ENCODE assay signal across 8 cellular contexts in genomic region chr3:128383316-128384235, GRCh38.
DNase-seq lines count a peak whose midpoint lies in the region; ATAC-seq and TF ChIP-seq lines count a peak whose summit lies in the region.

No MANE protein-coding gene starts in this region.

- no peaks in the 10 kb centered on the region for H3K27me3 Mint-ChIP-seq in activated naive CD4-positive, alpha-beta T cell treated with anti-CD3 and anti-CD28 coated beads, Interleukin-2, amount 10 ng/mL, durations not matched to agents 7 days and 5 days

- H3K4me1 Mint-ChIP-seq in activated naive CD4-positive, alpha-beta T cell treated with anti-CD3 and anti-CD28 coated beads, Interleukin-2, amount 10 ng/mL, durations not matched to agents 7 days and 5 days, result no peaks in the 10 kb centered on the region

- CTCF ChIA-PET in activated naive CD4-positive, alpha-beta T cell treated with anti-CD3 and anti-CD28 coated beads, Interleukin-2, amount 10 ng/mL, durations not matched to agents 7 days and 5 days (lab: Charles Lee), result interaction anchor here (1.1 kb wide), 1 partner anchor 157 kb away, joined by 3 read pairs; no protein-coding TSS in a partner anchor

- no peaks in the 10 kb centered on the region for H3K36me3 Mint-ChIP-seq in activated naive CD4-positive, alpha-beta T cell treated with anti-CD3 and anti-CD28 coated beads, Interleukin-2, amount 10 ng/mL, durations not matched to agents 7 days and 5 days

- H3K4me3 Mint-ChIP-seq in activated naive CD4-positive, alpha-beta T cell treated with anti-CD3 and anti-CD28 coated beads, Interleukin-2, amount 10 ng/mL, durations not matched to agents 7 days and 5 days, result no peak overlapping the region

- no peak overlapping the region for H3K27ac Mint-ChIP-seq in activated naive CD4-positive, alpha-beta T cell treated with anti-CD3 and anti-CD28 coated beads, Interleukin-2, amount 10 ng/mL, durations not matched to agents 7 days and 5 days

- H3K9me3 ChIP-seq in RWPE2 (ENCODE audit: severe bottlenecking), result no peaks in the 10 kb centered on the region
- H3K9me3 ChIP-seq in mucosa of descending colon, result no peaks in the 10 kb centered on the region
- no peaks in the 10 kb centered on the region for H3K9me3 ChIP-seq in upper lobe of right lung

- TF ChIP-seq CTCF in RWPE2 (IDR thresholded peaks at IDR 0.05; ENCODE audit: poor library complexity, severe bottlenecking) (no peak), cardiac fibroblast (IDR thresholded peaks at IDR 0.05; ENCODE audit: low read depth, low read length) (no peak), mucosa of descending colon (IDR thresholded peaks at IDR 0.05) (no peak), upper lobe of right lung (IDR thresholded peaks at IDR 0.05) (no peak)

- peak; percentile 26 for DNase-seq in activated naive CD4-positive, alpha-beta T cell treated with Interleukin-2 at 50 U/mL for 16 hours
- no peak for DNase-seq in activated naive CD4-positive, alpha-beta T cell treated with anti-CD3 and anti-CD28 coated beads, Interleukin-2, amount 10 ng/mL, durations not matched to agents 7 days and 5 days
- no peak for DNase-seq in RWPE2 (ENCODE audit: low spot score)
- peak; percentile 60 to 62 for DNase-seq in cardiac fibroblast (ENCODE audit: low read depth in 2 of 2)
- DNase-seq in mucosa of descending colon, result peak; percentile 88 to 93 (median 91)
- DNase-seq in upper lobe of right lung, result peak; percentile 88

- H3K27me3 ChIP-seq in RWPE2 (ENCODE audit: insufficient read depth, poor library complexity, severe bottlenecking) (no peaks in the 10 kb centered on the region), upper lobe of right lung (no peaks in the 10 kb centered on the region)

- ATAC-seq in RWPE2 (ENCODE audit: low read depth) (peak; percentile 92), mucosa of descending colon (peak; percentile 72), upper lobe of right lung (peak; percentile 62), GM21825 (IDR thresholded peaks at IDR 0.05; ENCODE audit: unreplicated experiment) (no peak), GM19455 (IDR thresholded peaks at IDR 0.05; ENCODE audit: unreplicated experiment) (no peak)

- H3K36me3 ChIP-seq in RWPE2 (ENCODE audit: low read depth) (no peaks in the 10 kb centered on the region), mucosa of descending colon (ENCODE audit: low read depth) (no peaks in the 10 kb centered on the region), upper lobe of right lung (no peaks in the 10 kb centered on the region)

- intact Hi-C loops in mucosa of descending colon (cut with DNase I, micrococcal nuclease), result no loop called here
- intact Hi-C loops in upper lobe of right lung (cut with DNase I), result no loop called here

- H3K9me3 Mint-ChIP-seq in activated naive CD4-positive, alpha-beta T cell treated with anti-CD3 and anti-CD28 coated beads, Interleukin-2, amount 10 ng/mL, durations not matched to agents 7 days and 5 days, result no peaks in the 10 kb centered on the region

- peak overlapping the region; percentile 20 for H3K27ac ChIP-seq in RWPE2 (ENCODE audit: poor library complexity, severe bottlenecking)
- no peak overlapping the region for H3K27ac ChIP-seq in upper lobe of right lung

- H3K4me1 ChIP-seq in RWPE2 (ENCODE audit: insufficient read depth, poor library complexity, severe bottlenecking) (peaks cover 12% of the 10 kb centered on the region), mucosa of descending colon (ENCODE audit: low read depth) (peaks cover 29% of the 10 kb centered on the region), upper lobe of right lung (peaks cover 26% of the 10 kb centered on the region)

- H3K4me3 ChIP-seq in RWPE2 (ENCODE audit: severe bottlenecking), result no peak overlapping the region
- H3K4me3 ChIP-seq in cardiac fibroblast (replicated peaks in 1 of 2; ENCODE audit: low read depth in 2 of 2, low read length in 2 of 2), result no peak overlapping the region
- H3K4me3 ChIP-seq in mucosa of descending colon, result no peak overlapping the region
- no peak overlapping the region for H3K4me3 ChIP-seq in upper lobe of right lung

Comparison
In these comparisons a context has a peak if more than half of its experiments do, and no peak if none do; other contexts are left out.
1. DNase-seq: peak in activated naive CD4-positive, alpha-beta T cell treated with Interleukin-2 at 50 U/mL for 16 hours (single experiment), cardiac fibroblast (2 of 2), mucosa of descending colon (3 of 3) and upper lobe of right lung (single experiment); none in activated naive CD4-positive, alpha-beta T cell treated with anti-CD3 and anti-CD28 coated beads, Interleukin-2, amount 10 ng/mL, durations not matched to agents 7 days and 5 days (single experiment) and RWPE2 (single experiment).
2. ATAC-seq: peak in RWPE2 (single experiment), mucosa of descending colon (single experiment) and upper lobe of right lung (single experiment); none in GM21825 (single experiment) and GM19455 (single experiment).